In the genomic region with DNA sequence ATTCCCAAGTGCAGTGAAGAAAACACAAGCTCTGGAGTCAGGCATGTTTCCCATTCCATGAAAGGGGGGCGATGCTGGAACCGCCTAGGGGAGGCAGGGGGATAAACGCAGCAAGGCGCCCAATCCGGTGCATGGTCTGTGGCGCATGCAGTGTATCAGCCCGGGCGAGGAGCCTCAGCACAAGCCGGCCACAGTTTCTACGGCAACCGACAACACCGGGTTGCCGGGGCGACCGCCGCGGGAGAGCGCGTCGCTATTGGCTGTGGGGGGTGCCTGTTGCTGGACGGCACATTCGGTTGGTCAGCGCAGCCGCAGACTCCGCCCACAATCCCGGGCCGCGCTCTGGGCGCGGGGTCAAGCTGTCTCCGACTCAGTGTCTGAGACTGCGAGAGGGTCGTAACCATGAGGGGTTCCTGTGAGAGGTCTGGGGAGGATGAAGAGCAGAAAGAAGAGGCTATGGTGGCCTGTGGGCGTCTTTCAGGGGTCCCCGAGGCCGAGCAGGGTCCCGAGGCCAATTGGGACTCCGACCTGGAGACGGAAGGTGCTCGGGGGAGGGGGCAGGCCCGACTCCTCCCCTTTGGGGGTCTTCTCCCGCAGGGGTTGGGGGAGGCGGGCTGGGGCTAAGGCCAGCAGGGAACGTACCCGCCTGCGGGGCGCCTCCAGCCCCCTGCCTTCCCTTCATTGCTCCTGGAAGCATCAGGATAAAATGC, we compare ENCODE assay signal across 8 cellular contexts. TPM values are rescaled to one million over a fixed set of nuclear protein-coding genes. Genes with fewer than 3 reads are reported as not detected.
DNase-seq lines count a peak whose midpoint lies in the region; ATAC-seq and TF ChIP-seq lines count a peak whose summit lies in the region.

A gene with protein sequence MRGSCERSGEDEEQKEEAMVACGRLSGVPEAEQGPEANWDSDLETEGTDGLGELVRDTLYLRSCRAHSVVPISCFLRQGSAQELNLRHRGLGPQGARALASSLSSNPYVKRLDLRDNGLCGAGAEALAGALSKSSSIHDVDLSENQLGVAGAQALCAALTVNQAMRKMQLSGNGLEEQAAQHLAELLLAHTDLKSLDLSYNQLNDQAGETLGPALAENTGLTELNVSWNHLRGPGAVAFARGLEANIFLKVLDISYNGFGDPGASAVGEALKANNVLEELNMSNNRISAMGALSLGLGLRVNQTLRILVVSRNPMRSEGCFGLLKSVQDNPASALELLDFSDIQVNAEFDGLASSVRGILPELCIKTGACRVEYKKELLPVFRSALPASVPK (plus strand): TSS at position 362 of the 710 bp plus-strand sequence. CDS start 41 bp downstream, at position 403.

- H3K79me2 ChIP-seq in H9 (ENCODE audit: insufficient read depth, low read length) (no peaks in the 10 kb centered on the region), trophoblast cell (ENCODE audit: control insufficient read depth, insufficient read depth, low read length, poor library complexity) (no peaks in the 10 kb centered on the region)

- H4K91ac ChIP-seq in H9 (ENCODE audit: insufficient read length, low read depth, low read length) (no peak within 1 kb of the TSS), trophoblast cell (ENCODE audit: low read depth, low read length) (no peak within 1 kb of the TSS)

- H3K23ac ChIP-seq in H9 (ENCODE audit: insufficient read length, low read depth, low read length), result no peak within 1 kb of the TSS
- no peak within 1 kb of the TSS for H3K23ac ChIP-seq in trophoblast cell (ENCODE audit: low read length)

- H2BK12ac ChIP-seq in H9 (ENCODE audit: insufficient read length, low read depth, low read length) (no peak within 1 kb of the TSS), trophoblast cell (ENCODE audit: low read length) (no peak within 1 kb of the TSS)

- no peak within 1 kb of the TSS for H2BK120ac ChIP-seq in H9 (ENCODE audit: low read depth, low read length, poor library complexity, severe bottlenecking)
- no peak within 1 kb of the TSS for H2BK120ac ChIP-seq in trophoblast cell (ENCODE audit: insufficient read depth, low read length, poor library complexity)

- intact Hi-C loops in heart right ventricle (cut with DNase I), result loop anchor here in 2 of 10 donors (5.0 to 10.0 kb wide), 2 partner anchors 43 to 61 kb away; a partner anchor contains a TSS

- TF ChIP-seq POLR2A in tibial nerve (IDR thresholded peaks at IDR 0.05), result no peak

- H2AFZ ChIP-seq in H9 (ENCODE audit: low read length), result no peak within 1 kb of the TSS
- peak within 1 kb of the TSS; percentile 68 for H2AFZ ChIP-seq in trophoblast cell (ENCODE audit: insufficient read depth, low read length, poor library complexity)

- no peak within 1 kb of the TSS for H4K5ac ChIP-seq in H9 (ENCODE audit: insufficient read length, low read depth, low read length)

- H3K56ac ChIP-seq in H9 (ENCODE audit: insufficient read length, low read depth, low read length), result no peak within 1 kb of the TSS

- no peaks in the 10 kb centered on the region for H3K9me3 Mint-ChIP-seq in H9

- H3K27ac Mint-ChIP-seq in H9, result peak within 1 kb of the TSS; percentile 59 to 97 (median 81); a peak in 5 of 7 replicates

- no peak within 1 kb of the TSS for H3K9ac ChIP-seq in H9 (ENCODE audit: extremely low read depth, insufficient read length, low read length)
- no peak within 1 kb of the TSS for H3K9ac ChIP-seq in trophoblast cell (ENCODE audit: low read length)

- peak within 1 kb of the TSS; percentile 79 to 92 for H3K4me3 Mint-ChIP-seq in H9

- TF ChIP-seq EP300 in tibial nerve (IDR thresholded peaks at IDR 0.05), result no peak

- peak; percentile 92 to 98 (median 98) for ATAC-seq in heart right ventricle

- peaks cover 4% of the 10 kb centered on the region for H3K23me2 ChIP-seq in H9 (ENCODE audit: insufficient read length, low read depth, low read length, poor library complexity, severe bottlenecking)

- no peak within 1 kb of the TSS for H2BK15ac ChIP-seq in H9 (ENCODE audit: low read depth, low read length)

- H3K14ac ChIP-seq in H9 (ENCODE audit: insufficient read depth, low read length) (no peak within 1 kb of the TSS), trophoblast cell (ENCODE audit: low read length) (no peak within 1 kb of the TSS)

- H3K27me3 ChIP-seq in H9 (ENCODE audit: insufficient read depth, low read length) (no peaks in the 10 kb centered on the region), heart right ventricle (peaks cover 0 to 7% (median 0%) of the 10 kb centered on the region in 7 donors), trophoblast cell (ENCODE audit: insufficient read depth, low read length) (no peaks in the 10 kb centered on the region), tibial nerve (no peaks in the 10 kb centered on the region)

- no peak within 1 kb of the TSS for H2AK5ac ChIP-seq in H9 (ENCODE audit: insufficient read length, low read length)
- H2AK5ac ChIP-seq in trophoblast cell (ENCODE audit: low read length), result no peak within 1 kb of the TSS

- H4K20me1 ChIP-seq in H9 (ENCODE audit: control insufficient read depth, insufficient read depth, insufficient read length), result no peaks in the 10 kb centered on the region

- TF ChIP-seq CTCF in H9 (conservative IDR thresholded peaks at IDR 0.05), result no peak
- TF ChIP-seq CTCF in heart right ventricle (IDR thresholded peaks at IDR 0.05), result no peak
- no peak for TF ChIP-seq CTCF in tibial nerve (IDR thresholded peaks at IDR 0.05)

- H2BK5ac ChIP-seq in H9 (ENCODE audit: insufficient read length, low read length) (no peak within 1 kb of the TSS), trophoblast cell (ENCODE audit: low read depth, low read length, poor library complexity) (no peak within 1 kb of the TSS)

- H3K4me3 ChIP-seq in heart right ventricle (peak within 1 kb of the TSS; percentile 27 to 63 (median 54)), trophoblast cell (ENCODE audit: low read depth, low read length) (peak within 1 kb of the TSS; percentile 69), tibial nerve (peak within 1 kb of the TSS; percentile 25 to 53 (median 38))

- peaks cover 27% of the 10 kb centered on the region for H3K27me3 Mint-ChIP-seq in H9 (ENCODE audit: low read depth)

- DNase-seq in DMS 273 treated with DMSO at 0.1 percent for 48 hours (lab: John Stamatoyannopoulos, UW) (peak; percentile 73), H9 (peak; percentile 97), NCI-H1105 treated with DMSO at 0.1 percent for 48 hours (lab: John Stamatoyannopoulos, UW) (peak; percentile 89), SW480 (ENCODE audit: low spot score) (peak; percentile 88), amniotic epithelial cell (ENCODE audit: low read depth) (peak; percentile 92), heart right ventricle (peak; percentile 89 to 91), trophoblast cell (peak; percentile 93 to 95), tibial nerve (ENCODE audit: low spot score in 2 of 2) (peak; percentile 74 to 83)

- H3K9me3 ChIP-seq in H9 (ENCODE audit: control insufficient read depth, low read depth, low read length) (no peaks in the 10 kb centered on the region), heart right ventricle (no peaks in the 10 kb centered on the region), trophoblast cell (ENCODE audit: insufficient read depth, low read depth, low read length) (no peaks in the 10 kb centered on the region), tibial nerve (no peaks in the 10 kb centered on the region)

- H3K79me1 ChIP-seq in H9 (ENCODE audit: insufficient read depth, low read depth, low read length, poor library complexity, severe bottlenecking) (no peaks in the 10 kb centered on the region), trophoblast cell (ENCODE audit: low read length) (no peaks in the 10 kb centered on the region)

- H3K18ac ChIP-seq in H9 (ENCODE audit: insufficient read length, low read depth, low read length) (peak within 1 kb of the TSS; percentile 18), trophoblast cell (ENCODE audit: low read length) (no peak within 1 kb of the TSS)

- H4K12ac ChIP-seq in trophoblast cell (ENCODE audit: low read depth, low read length), result no peak within 1 kb of the TSS

- no peak within 1 kb of the TSS for H2BK20ac ChIP-seq in H9 (ENCODE audit: low read depth, low read length, poor library complexity, severe bottlenecking)

- peaks cover 15 to 17% of the 10 kb centered on the region in 2 experiments for H3K4me1 Mint-ChIP-seq in H9

- H3K36me3 Mint-ChIP-seq in H9 (ENCODE audit: insufficient read depth in 1 of 3, low read depth in 3 of 3), result no peaks in the 10 kb centered on the region

- H3K27ac ChIP-seq in H9 (ENCODE audit: insufficient read length, low read depth, low read length), result no peak within 1 kb of the TSS
- H3K27ac ChIP-seq in heart right ventricle, result peak within 1 kb of the TSS in 1 of 10 donors; percentile 35
- H3K27ac ChIP-seq in trophoblast cell (ENCODE audit: low read depth, low read length), result no peak within 1 kb of the TSS
- peak within 1 kb of the TSS in 1 of 4 donors; percentile 48 for H3K27ac ChIP-seq in tibial nerve

- no peaks in the 10 kb centered on the region for H3K36me3 ChIP-seq in heart right ventricle
- no peaks in the 10 kb centered on the region for H3K36me3 ChIP-seq in trophoblast cell (ENCODE audit: control insufficient read depth in 1 of 2, insufficient read depth in 2 of 2, low read length in 2 of 2)
- no peaks in the 10 kb centered on the region for H3K36me3 ChIP-seq in tibial nerve

- no peaks in the 10 kb centered on the region for H3K4me1 ChIP-seq in H9 (ENCODE audit: insufficient read depth, low read length)
- peaks cover 5 to 16% (median 14%) of the 10 kb centered on the region in 9 donors for H3K4me1 ChIP-seq in heart right ventricle
- H3K4me1 ChIP-seq in trophoblast cell (ENCODE audit: control insufficient read depth in 1 of 2, insufficient read depth in 2 of 2, low read length in 2 of 2), result peaks cover 6 to 9% of the 10 kb centered on the region in 2 experiments
- peaks cover 0 to 21% (median 11%) of the 10 kb centered on the region in 4 donors for H3K4me1 ChIP-seq in tibial nerve

- H3T11ph ChIP-seq in H9 (ENCODE audit: low read length), result no peak within 1 kb of the TSS

- WGBS in H9 (ENCODE audit: extremely low coverage, insufficient read length, low lambda C conversion rate), result no CpG with 5 or more reads among the region's 47 CpGs
- 4 to 5% methylated on average over 46 to 47 of the region's 47 CpGs for WGBS in heart right ventricle, 2 donors
- no CpG with 5 or more reads among the region's 47 CpGs for WGBS in trophoblast cell (ENCODE audit: extremely low coverage, insufficient coverage, insufficient read length)
- 8 to 9% methylated on average over 24 to 34 of the region's 47 CpGs for WGBS in tibial nerve, 2 donors

- H3K4ac ChIP-seq in H9 (ENCODE audit: low read depth, low read length), result no peak within 1 kb of the TSS
- no peak within 1 kb of the TSS for H3K4ac ChIP-seq in trophoblast cell (ENCODE audit: low read depth, low read length)

- no peak within 1 kb of the TSS for H4K8ac ChIP-seq in H9 (replicated peaks; ENCODE audit: insufficient read length, low read depth, low read length)
- peak within 1 kb of the TSS; percentile 33 for H4K8ac ChIP-seq in trophoblast cell (ENCODE audit: low read depth, low read length)

- H3K4me2 ChIP-seq in H9 (ENCODE audit: insufficient read depth, insufficient read length, low read length) (peak within 1 kb of the TSS; percentile 63), trophoblast cell (ENCODE audit: low read length) (peak within 1 kb of the TSS; percentile 100)

RNA-seq across cellular contexts. Expression of the gene that starts here (rescaled TPM):
- total RNA-seq in H9 (2021) (not detected in 2 replicates), heart right ventricle (not detected), tibial nerve (under 1 TPM in 1 of 4 donors, not detected in 3; 0.39 TPM)
- not detected for polyA plus RNA-seq in heart right ventricle
- polyA plus RNA-seq in trophoblast cell (2013), result 0.01 TPM in 1 of 2 replicates, not detected in the other

Comparison
In these comparisons a context has a peak if more than half of its experiments do, and no peak if none do; other contexts are left out.
1. Peak in DNase-seq and H3K4me2 ChIP-seq in H9; RNA of the gene not detected or under 1 TPM.
2. Peak in DNase-seq, ATAC-seq and H3K4me3 ChIP-seq in heart right ventricle; RNA of the gene not detected or under 1 TPM.
3. Peak in DNase-seq and H3K4me3 ChIP-seq in tibial nerve; RNA of the gene not detected or under 1 TPM.